Comparison of ENCODE assay signal across 26 cellular contexts in the genomic region with DNA sequence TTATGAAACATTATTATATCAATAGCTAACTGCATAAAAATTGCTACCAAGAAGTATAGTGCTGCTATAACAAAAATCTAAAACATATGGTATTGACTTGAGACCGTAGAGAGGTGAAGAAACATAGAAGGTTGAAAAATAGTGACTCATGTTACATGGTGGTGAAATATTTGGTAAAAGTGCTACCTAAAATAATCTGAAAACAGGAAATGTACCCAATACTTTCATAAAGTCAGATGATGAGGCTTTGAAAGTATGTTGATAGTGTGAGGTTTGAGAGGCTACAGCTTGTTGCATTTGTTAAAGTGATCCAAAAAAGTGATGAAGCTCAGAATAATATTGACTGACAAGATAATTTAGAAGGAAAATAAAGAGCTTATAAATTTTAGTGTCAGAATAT.
"Had no signal": no experiment of that assay in that cellular context is flagged by ENCODE, and none has a peak within 500 bp of the region (broad histone marks: within the 10 kb centered on the region; RNA-seq: fewer than 3 reads in every experiment).

No MANE protein-coding gene starts in this region.

- H3K27me3 ChIP-seq: brain microvascular endothelial cell, colonic mucosa had no signal

- H3K9me3 ChIP-seq: colonic mucosa had no signal

- H3K4me1 Mint-ChIP-seq: activated B cell treated with CpG ODN at 0.5 μM for 24 hours; activated CD4-positive, alpha-beta T cell treated with anti-CD3 and anti-CD28 coated beads, Interleukin-2, amount 10 ng/mL, durations not matched to agents 24 days and 14 days; activated naive CD4-positive, alpha-beta T cell treated with anti-CD3 and anti-CD28 coated beads, Interleukin-2, amount 10 ng/mL, durations not matched to agents 7 days and 5 days had no signal

- H3K27ac Mint-ChIP-seq: activated B cell treated with CpG ODN at 0.5 μM for 24 hours; activated CD4-positive, alpha-beta memory T cell treated with anti-CD3 and anti-CD28 coated beads for 36 hours; activated CD4-positive, alpha-beta T cell treated with anti-CD3 and anti-CD28 coated beads, Interleukin-2, amount 10 ng/mL, durations not matched to agents 24 days and 14 days; activated naive CD4-positive, alpha-beta T cell treated with anti-CD3 and anti-CD28 coated beads, Interleukin-2, amount 10 ng/mL, durations not matched to agents 7 days and 5 days; activated naive CD8-positive, alpha-beta T cell treated with anti-CD3 and anti-CD28 coated beads for 36 hours; activated T-cell treated with anti-CD3 and anti-CD28 coated beads, Interleukin-2, amount 50 U/mL, for 72 hours; activated T-helper 2 cell treated with anti-CD3 and anti-CD28 coated beads, Interferon-gamma antibody, Interleukin-2, Interleukin-4, amounts not matched to agents 10 μg/mL and 5 μg/mL and 100 μg/mL, durations not matched to agents 14 hours and 24 hours and 36 hours had no signal

- H3K9me3 Mint-ChIP-seq: activated B cell treated with CpG ODN at 0.5 μM for 24 hours; activated CD4-positive, alpha-beta T cell treated with anti-CD3 and anti-CD28 coated beads, Interleukin-2, amount 10 ng/mL, durations not matched to agents 24 days and 14 days; activated naive CD4-positive, alpha-beta T cell treated with anti-CD3 and anti-CD28 coated beads, Interleukin-2, amount 10 ng/mL, durations not matched to agents 7 days and 5 days; activated naive CD8-positive, alpha-beta T cell treated with anti-CD3 and anti-CD28 coated beads for 36 hours; activated T-cell treated with anti-CD3 and anti-CD28 coated beads, Interleukin-2, amount 50 U/mL, for 72 hours; activated T-helper 2 cell treated with anti-CD3 and anti-CD28 coated beads, Interferon-gamma antibody, Interleukin-2, Interleukin-4, amounts not matched to agents 10 μg/mL and 5 μg/mL and 100 μg/mL, durations not matched to agents 14 hours and 24 hours and 36 hours had no signal

- H3K4me3 ChIP-seq: colonic mucosa, SK-N-MC had no signal

- H3K4me1 ChIP-seq: colonic mucosa had no signal

- H3K36me3 ChIP-seq: brain microvascular endothelial cell, colonic mucosa had no signal

- H3K27me3 Mint-ChIP-seq: activated B cell treated with CpG ODN at 0.5 μM for 24 hours; activated CD4-positive, alpha-beta memory T cell treated with anti-CD3 and anti-CD28 coated beads for 36 hours; activated CD4-positive, alpha-beta T cell treated with anti-CD3 and anti-CD28 coated beads, Interleukin-2, amount 10 ng/mL, durations not matched to agents 24 days and 14 days; activated naive CD4-positive, alpha-beta T cell treated with anti-CD3 and anti-CD28 coated beads, Interleukin-2, amount 10 ng/mL, durations not matched to agents 7 days and 5 days; activated naive CD8-positive, alpha-beta T cell treated with anti-CD3 and anti-CD28 coated beads for 36 hours had no signal

- H3K36me3 Mint-ChIP-seq: activated CD4-positive, alpha-beta memory T cell treated with anti-CD3 and anti-CD28 coated beads for 36 hours; activated naive CD4-positive, alpha-beta T cell treated with anti-CD3 and anti-CD28 coated beads, Interleukin-2, amount 10 ng/mL, durations not matched to agents 7 days and 5 days; activated naive CD8-positive, alpha-beta T cell treated with anti-CD3 and anti-CD28 coated beads for 36 hours had no signal

- H3K4me3 Mint-ChIP-seq: activated B cell treated with CpG ODN at 0.5 μM for 24 hours; activated CD4-positive, alpha-beta memory T cell treated with anti-CD3 and anti-CD28 coated beads for 36 hours; activated CD4-positive, alpha-beta T cell treated with anti-CD3 and anti-CD28 coated beads, Interleukin-2, amount 10 ng/mL, durations not matched to agents 24 days and 14 days; activated naive CD4-positive, alpha-beta T cell treated with anti-CD3 and anti-CD28 coated beads, Interleukin-2, amount 10 ng/mL, durations not matched to agents 7 days and 5 days; activated naive CD8-positive, alpha-beta T cell treated with anti-CD3 and anti-CD28 coated beads for 36 hours; activated T-cell treated with anti-CD3 and anti-CD28 coated beads, Interleukin-2, amount 50 U/mL, for 72 hours had no signal

- H3K27ac ChIP-seq: brain microvascular endothelial cell, colonic mucosa, SK-N-MC had no signal

- ATAC-seq: activated T-cell treated with anti-CD3 and anti-CD28 coated beads, Interleukin-2, amount 50 U/mL, for 72 hours; Panc1; Right ventricle myocardium inferior had no signal

- DNase-seq: activated B cell treated with CpG ODN at 0.5 μM for 24 hours; activated CD4-positive, alpha-beta memory T cell treated with anti-CD3 and anti-CD28 coated beads for 36 hours; activated CD4-positive, alpha-beta T cell treated with anti-CD3 and anti-CD28 coated beads for 1 hour; activated CD4-positive, alpha-beta T cell treated with anti-CD3 and anti-CD28 coated beads, Interleukin-2, amount 10 ng/mL, durations not matched to agents 24 days and 14 days; activated CD8-positive, alpha-beta memory T cell treated with anti-CD3 and anti-CD28 coated beads for 24 hours; activated gamma-delta T cell treated with Interleukin-2 at 50 U/mL for 16 hours; activated naive CD4-positive, alpha-beta T cell treated with anti-CD3 and anti-CD28 coated beads, Interleukin-2, amount 10 ng/mL, durations not matched to agents 7 days and 5 days; activated naive CD8-positive, alpha-beta T cell treated with anti-CD3 and anti-CD28 coated beads for 36 hours; activated T-cell treated with anti-CD3 and anti-CD28 coated beads, Interleukin-2, amount 50 U/mL, for 72 hours; brain microvascular endothelial cell; cerebellar nuclear complex; colonic mucosa; KG1; NCI-H1048; NCI-H146; NCI-H1930; NCI-H2171 treated with DMSO at 0.1 percent for 48 hours; NCI-H226; NCI-H526; NCI-H774; RPMI8226; SW 1271 had no signal
